14 cellular contexts compared by ENCODE assay signal in the genomic region with DNA sequence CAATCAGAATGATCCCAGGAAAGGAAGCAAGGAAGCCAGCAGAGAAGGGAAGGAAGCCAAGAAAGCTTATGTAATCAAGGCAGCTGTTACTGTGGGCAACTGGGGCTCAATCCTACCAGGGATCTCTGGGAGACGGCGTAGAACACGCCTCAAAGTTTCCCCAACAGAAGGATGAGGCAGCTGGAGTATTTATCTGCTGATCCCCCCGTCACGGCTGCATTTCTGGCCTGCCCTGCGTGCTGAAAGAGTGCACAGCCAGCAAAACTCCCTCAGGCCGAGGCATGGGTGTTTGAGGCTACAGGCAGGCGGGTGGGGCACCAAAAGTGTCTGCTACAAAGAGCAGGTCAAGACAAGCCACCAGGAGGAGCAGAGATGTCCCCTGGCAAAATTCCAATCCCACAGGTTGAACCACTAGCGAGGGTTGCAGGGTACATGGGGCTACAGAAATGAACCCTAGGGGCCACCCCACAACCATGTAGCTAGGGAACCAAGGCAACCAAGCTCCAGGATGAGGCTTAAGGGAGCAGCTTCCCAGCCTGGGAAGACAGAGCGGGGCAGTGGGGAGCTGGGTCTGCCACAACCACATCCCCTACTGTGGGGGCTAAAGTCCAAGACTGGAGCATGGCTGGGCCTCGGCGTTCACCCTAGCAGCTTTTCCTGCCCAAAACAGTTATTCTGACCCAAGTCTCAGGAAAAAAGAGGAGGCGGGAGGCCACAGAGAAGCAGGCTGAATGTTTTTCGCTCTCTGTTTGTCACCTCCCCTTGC.
DNase-seq lines count a peak whose midpoint lies in the region; TF ChIP-seq lines count a peak whose summit lies in the region.
"Had no signal": no experiment of that assay in that cellular context is flagged by ENCODE, and none has a peak within 500 bp of the region (broad histone marks: within the 10 kb centered on the region; RNA-seq: fewer than 3 reads in every experiment).

No MANE protein-coding gene starts in this region.

- intact Hi-C loops in colonic mucosa (cut with DNase I): no loop called here

- H2BK120ac ChIP-seq in neuronal stem cell (ENCODE audit: low read depth, low read length): no peak overlapping the region

- no peak overlapping the region for H2AK5ac ChIP-seq in neuronal stem cell (ENCODE audit: low read depth, low read length)

- H3K23ac ChIP-seq in neuronal stem cell (ENCODE audit: low read depth, low read length, poor library complexity): no peak overlapping the region

- H3K27me3 ChIP-seq in colonic mucosa (no peaks in the 10 kb centered on the region), neuronal stem cell (ENCODE audit: control insufficient read depth in 3 of 3, insufficient read depth in 3 of 3, low read depth in 1 of 3, low read length in 3 of 3) (no peaks in the 10 kb centered on the region)
- H3K27me3 ChIP-seq: brain microvascular endothelial cell, upper lobe of right lung had no signal

- no peak overlapping the region for H3K4ac ChIP-seq in neuronal stem cell (ENCODE audit: low read length)

- no CpG with 5 or more reads among the region's 14 CpGs for WGBS in neuronal stem cell (ENCODE audit: extremely low coverage in 2 of 2, insufficient read length in 2 of 2, insufficient replicate concordance in 1 of 2), 2 donors

- peaks cover 8% of the 10 kb centered on the region for H3K27me3 Mint-ChIP-seq in activated naive CD4-positive, alpha-beta T cell treated with anti-CD3 and anti-CD28 coated beads, Interleukin-2, amount 10 ng/mL, durations not matched to agents 7 days and 5 days

- no peaks in the 10 kb centered on the region for H3K4me1 Mint-ChIP-seq in activated naive CD4-positive, alpha-beta T cell treated with anti-CD3 and anti-CD28 coated beads, Interleukin-2, amount 10 ng/mL, durations not matched to agents 7 days and 5 days

- H2AFZ ChIP-seq in neuronal stem cell (ENCODE audit: low read length): no peak overlapping the region

- H2BK12ac ChIP-seq in neuronal stem cell (ENCODE audit: low read length): peak overlapping the region; percentile 41

- no peak overlapping the region for H3K4me3 Mint-ChIP-seq in activated naive CD4-positive, alpha-beta T cell treated with anti-CD3 and anti-CD28 coated beads, Interleukin-2, amount 10 ng/mL, durations not matched to agents 7 days and 5 days
- H3K4me3 Mint-ChIP-seq: H9, neural crest cell had no signal

- H3K9ac ChIP-seq in colonic mucosa (ENCODE audit: low read depth in 2 of 2, low read length in 2 of 2) (peak overlapping the region in 1 of 2 donors; percentile 30), neuronal stem cell (ENCODE audit: low read depth, low read length, poor library complexity) (no peak overlapping the region)

- peak overlapping the region; percentile 17 for H3K18ac ChIP-seq in neuronal stem cell (ENCODE audit: low read length)

- H3K4me3 ChIP-seq in colonic mucosa: no peak overlapping the region
- H3K4me3 ChIP-seq in neuronal stem cell (ENCODE audit: low read length in 2 of 2): no peak overlapping the region
- H3K4me3 ChIP-seq in coronary artery: no peak overlapping the region
- H3K4me3 ChIP-seq: SK-N-MC, upper lobe of right lung had no signal

- no peaks in the 10 kb centered on the region for H3K79me1 ChIP-seq in neuronal stem cell (ENCODE audit: low read depth, low read length)

- H3K4me1 ChIP-seq in colonic mucosa (no peaks in the 10 kb centered on the region), neuronal stem cell (ENCODE audit: control insufficient read depth in 2 of 2, insufficient read depth in 1 of 2, low read depth in 1 of 2, low read length in 2 of 2) (peaks cover 0 to 2% of the 10 kb centered on the region in 2 donors)
- H3K4me1 ChIP-seq: upper lobe of right lung had no signal

- DNase-seq in DMS 273 treated with DMSO at 0.1 percent for 48 hours (lab: John Stamatoyannopoulos, UW) (peak; percentile 76), NCI-H1694 treated with DMSO at 0.1 percent for 48 hours (lab: John Stamatoyannopoulos, UW) (peak; percentile 66), colonic mucosa (peak; percentile 32), neuronal stem cell (ENCODE audit: low spot score) (no peak), kidney tubule cell (ENCODE audit: low spot score) (no peak), coronary artery (ENCODE audit: low spot score) (no peak), NCI-H2107 treated with DMSO at 0.1 percent for 48 hours (lab: John Stamatoyannopoulos, UW; ENCODE audit: unreplicated experiment) (no peak)
- no peak for DNase-seq in activated naive CD4-positive, alpha-beta T cell treated with anti-CD3 and anti-CD28 coated beads, Interleukin-2, amount 10 ng/mL, durations not matched to agents 7 days and 5 days
- DNase-seq: brain microvascular endothelial cell, H9, NCI-H1417 treated with DMSO at 0.1 percent for 48 hours, upper lobe of right lung had no signal

- H3K9me3 ChIP-seq in colonic mucosa: no peaks in the 10 kb centered on the region
- H3K9me3 ChIP-seq in neuronal stem cell (replicated peaks in 1 of 2; ENCODE audit: control insufficient read depth in 2 of 2, insufficient read depth in 1 of 2, low read depth in 1 of 2, low read length in 2 of 2): no peaks in the 10 kb centered on the region
- H3K9me3 ChIP-seq: upper lobe of right lung had no signal

- no peak overlapping the region for H3K27ac Mint-ChIP-seq in activated naive CD4-positive, alpha-beta T cell treated with anti-CD3 and anti-CD28 coated beads, Interleukin-2, amount 10 ng/mL, durations not matched to agents 7 days and 5 days
- H3K27ac Mint-ChIP-seq: H9 had no signal

- H3K9me3 Mint-ChIP-seq in activated naive CD4-positive, alpha-beta T cell treated with anti-CD3 and anti-CD28 coated beads, Interleukin-2, amount 10 ng/mL, durations not matched to agents 7 days and 5 days: no peaks in the 10 kb centered on the region
- H3K9me3 Mint-ChIP-seq: neural crest cell had no signal

- H3K14ac ChIP-seq in neuronal stem cell (ENCODE audit: low read length): no peak overlapping the region

- H3K27ac ChIP-seq in colonic mucosa: no peak overlapping the region
- no peak overlapping the region for H3K27ac ChIP-seq in neuronal stem cell (replicated peaks; ENCODE audit: low read length)
- no peak overlapping the region for H3K27ac ChIP-seq in coronary artery
- H3K27ac ChIP-seq: brain microvascular endothelial cell, SK-N-MC, upper lobe of right lung had no signal

- no peak overlapping the region for H3K4me2 ChIP-seq in neuronal stem cell (ENCODE audit: insufficient read depth, low read length, poor library complexity, severe bottlenecking)

- H3K36me3 Mint-ChIP-seq in activated naive CD4-positive, alpha-beta T cell treated with anti-CD3 and anti-CD28 coated beads, Interleukin-2, amount 10 ng/mL, durations not matched to agents 7 days and 5 days: no peaks in the 10 kb centered on the region

- H3K36me3 ChIP-seq in colonic mucosa: no peaks in the 10 kb centered on the region
- no peaks in the 10 kb centered on the region for H3K36me3 ChIP-seq in neuronal stem cell (replicated peaks in 1 of 2; ENCODE audit: control insufficient read depth in 2 of 2, insufficient read depth in 2 of 2, low read length in 2 of 2)
- H3K36me3 ChIP-seq: brain microvascular endothelial cell, upper lobe of right lung had no signal

- H2BK5ac ChIP-seq in neuronal stem cell (ENCODE audit: low read length): no peak overlapping the region

- no peak for TF ChIP-seq CTCF in colonic mucosa (IDR thresholded peaks at IDR 0.05)
- no peak for TF ChIP-seq CTCF in coronary artery (IDR thresholded peaks at IDR 0.05)

- no peak overlapping the region for H2BK15ac ChIP-seq in neuronal stem cell (ENCODE audit: low read length)

- no peak overlapping the region for H4K91ac ChIP-seq in neuronal stem cell (ENCODE audit: low read depth, low read length, poor library complexity)

- CTCF ChIA-PET in activated naive CD4-positive, alpha-beta T cell treated with anti-CD3 and anti-CD28 coated beads, Interleukin-2, amount 10 ng/mL, durations not matched to agents 7 days and 5 days (lab: Charles Lee): no interaction called here

- H4K8ac ChIP-seq in neuronal stem cell (ENCODE audit: low read depth, low read length): no peak overlapping the region

Comparison
In these comparisons a context has a peak if more than half of its experiments do, and no peak if none do; other contexts are left out.
1. DNase-seq: peak in DMS 273 treated with DMSO at 0.1 percent for 48 hours (single experiment), NCI-H1694 treated with DMSO at 0.1 percent for 48 hours (single experiment) and colonic mucosa (single experiment); none in neuronal stem cell (single experiment), kidney tubule cell (single experiment), activated naive CD4-positive, alpha-beta T cell treated with anti-CD3 and anti-CD28 coated beads, Interleukin-2, amount 10 ng/mL, durations not matched to agents 7 days and 5 days (single experiment), coronary artery (single experiment) and NCI-H2107 treated with DMSO at 0.1 percent for 48 hours (single experiment).